ENCODE assay signal across 29 cellular contexts in the genomic region with DNA sequence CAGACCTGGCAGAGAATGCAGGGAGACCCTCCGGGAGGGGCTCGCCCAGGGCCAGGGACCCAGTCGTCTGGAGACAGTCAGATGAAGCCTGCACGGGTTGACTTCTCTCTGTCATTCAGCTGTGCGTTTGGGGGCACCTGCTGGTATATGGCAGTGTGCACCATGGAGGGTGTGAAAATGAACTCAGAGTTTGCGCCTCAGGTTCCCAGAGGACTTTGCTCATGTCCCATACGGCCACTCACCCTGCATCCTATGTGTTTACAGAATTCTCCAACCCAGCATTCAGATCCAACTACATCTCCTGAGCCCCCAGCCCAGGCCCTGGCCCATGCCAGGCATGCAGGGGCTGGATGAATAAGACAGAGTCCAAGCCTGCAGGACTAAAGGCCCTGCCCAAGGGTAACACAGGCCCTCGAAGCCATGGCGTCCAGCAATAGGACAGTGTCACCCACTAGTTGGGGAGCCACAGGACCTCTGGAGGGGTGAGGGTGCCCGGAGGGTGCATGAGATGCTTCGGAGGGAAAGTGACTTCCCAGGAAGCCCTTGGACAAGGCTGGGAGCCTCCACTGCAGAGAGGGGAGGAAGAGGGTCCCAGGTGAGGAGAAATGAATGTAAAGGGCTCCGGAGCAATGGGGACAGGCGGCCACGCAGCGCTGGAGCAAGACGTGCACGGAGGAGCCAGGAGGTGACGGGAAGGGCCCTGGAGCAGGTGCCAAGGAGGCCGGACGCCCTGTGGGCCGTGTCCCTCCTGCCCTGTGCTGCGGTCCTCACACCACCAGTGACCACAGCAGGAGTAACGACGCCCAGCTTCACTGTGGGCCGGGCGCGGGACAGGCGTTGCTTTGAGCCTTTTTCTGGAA. TPM values are rescaled to one million over a fixed set of nuclear protein-coding genes. Genes with fewer than 3 reads are reported as not detected.
DNase-seq lines count a peak whose midpoint lies in the region; ATAC-seq, FAIRE-seq and TF ChIP-seq lines count a peak whose summit lies in the region.
"Had no signal": no experiment of that assay in that cellular context is flagged by ENCODE, and none has a peak within 500 bp of the region (broad histone marks: within the 10 kb centered on the region; RNA-seq: fewer than 3 reads in every experiment).

No MANE protein-coding gene starts in this region.

- H3K9me3 ChIP-seq in AG04450 (ENCODE audit: control insufficient read depth, insufficient read depth, low read length) = peaks cover 3% of the 10 kb centered on the region; the same call in 1 of the 2 replicates
- H3K9me3 ChIP-seq in RWPE2 (ENCODE audit: severe bottlenecking) = no peaks in the 10 kb centered on the region
- H3K9me3 ChIP-seq: breast epithelium, SJCRH30 had no signal

- peak overlapping the region; percentile 21 for H3K27ac ChIP-seq in AG04450 (ENCODE audit: low read depth, low read length)
- H3K27ac ChIP-seq in RWPE2 (ENCODE audit: poor library complexity, severe bottlenecking) = peak overlapping the region; percentile 70
- H3K27ac ChIP-seq: breast epithelium had no signal

- no peaks in the 10 kb centered on the region for H3K36me3 ChIP-seq in RWPE2 (ENCODE audit: low read depth)
- H3K36me3 ChIP-seq: breast epithelium, SJCRH30 had no signal

- TF ChIP-seq CTCF in AG04450 (IDR thresholded peaks at IDR 0.05; ENCODE audit: low read depth, low read length) = no peak
- TF ChIP-seq CTCF in RWPE2 (IDR thresholded peaks at IDR 0.05; ENCODE audit: poor library complexity, severe bottlenecking) = no peak

- POLR2A ChIA-PET in AG04450 (lab: Yijun Ruan, JAX) = interaction anchor here (3.0 kb wide), 1 partner anchor 12 kb away, joined by 13 read pairs; no protein-coding TSS in a partner anchor

- ATAC-seq in RWPE2 (ENCODE audit: low read depth) (no peak), left lobe of liver (no peak), sciatic nerve (no peak), HG03108 (IDR thresholded peaks at IDR 0.05; ENCODE audit: unreplicated experiment) (no peak), HG03460 (IDR thresholded peaks at IDR 0.05; ENCODE audit: unreplicated experiment) (no peak)
- ATAC-seq: activated naive CD4-positive, alpha-beta T cell treated with anti-CD3 and anti-CD28 coated beads, Interleukin-2, amount 50 U/mL, for 72 hours; activated T-cell treated with anti-CD3 and anti-CD28 coated beads, Interleukin-2, amount 50 U/mL, for 4 hours had no signal

- H3K4me3 ChIP-seq in AG04450 (ENCODE audit: low read depth, low read length) = no peak overlapping the region
- H3K4me3 ChIP-seq in RWPE2 (ENCODE audit: severe bottlenecking) = no peak overlapping the region
- H3K4me3 ChIP-seq: breast epithelium, SJCRH30, skin epidermis had no signal

- FAIRE-seq in frontal cortex (lab: Jason Lieb, UNC) = no peak
- FAIRE-seq: GM12891 had no signal

- no peak for DNase-seq in AG04450 (ENCODE audit: low read depth, low spot score)
- no peak for DNase-seq in RWPE2 (ENCODE audit: low spot score)
- peak; percentile 41 for DNase-seq in left lobe of liver (ENCODE audit: low spot score)
- peak; percentile 30 for DNase-seq in sciatic nerve (ENCODE audit: low spot score)
- DNase-seq in NCI-H1417 (lab: John Stamatoyannopoulos, UW) = no peak
- DNase-seq in frontal cortex (ENCODE audit: low spot score in 2 of 2) = no peak
- DNase-seq: activated CD4-positive, alpha-beta T cell treated with anti-CD3 and anti-CD28 coated beads, Interleukin-2, amount 50 U/mL, for 4 hours; activated T-cell treated with anti-CD3 and anti-CD28 coated beads, Interleukin-2, amount 50 U/mL, for 4 hours; CD4-positive, alpha-beta memory T cell; DMS53; erythroblast; H9; naive B cell; NCI-H1436; NCI-H2171 treated with DMSO at 0.1 percent for 48 hours; NCI-H774; SJCRH30; stimulated activated CD4-positive, alpha-beta T cell treated with anti-CD3 and anti-CD28 coated beads, Interleukin-4, amount 100 ng/mL, for 1 hour; T-helper 2 cell had no signal

- H3K27me3 ChIP-seq in AG04450 (ENCODE audit: control insufficient read depth, insufficient read depth, low read length) (no peaks in the 10 kb centered on the region), RWPE2 (ENCODE audit: insufficient read depth, poor library complexity, severe bottlenecking) (no peaks in the 10 kb centered on the region)
- H3K27me3 ChIP-seq: breast epithelium, SJCRH30 had no signal

- CTCF ChIA-PET in AG04450 (lab: Charles Lee) = interaction anchor here (0.5 to 1.5 kb wide), 3 partner anchors 12 to 62 kb away, joined by 3 to 7 read pairs (median 4); no protein-coding TSS in a partner anchor

- intact Hi-C loops in sciatic nerve (cut with DNase I) = no loop called here

- H3K4me1 ChIP-seq in RWPE2 (ENCODE audit: insufficient read depth, poor library complexity, severe bottlenecking) = peaks cover 36% of the 10 kb centered on the region
- H3K4me1 ChIP-seq: breast epithelium had no signal

RNA-seq across cellular contexts. Expression of gene CALML3, which starts 36.3 kb away (rescaled TPM):
- not detected in 2 replicates for polyA plus RNA-seq in AG04450 (2011; rRNA removed)
- polyA minus RNA-seq in AG04450 (2011; rRNA and poly(A)+ RNA removed) = not detected in 2 replicates
- total RNA-seq in left lobe of liver = not detected
- total RNA-seq in sciatic nerve = not detected
- under 0.01 TPM for total RNA-seq in frontal cortex
- total RNA-seq: activated naive CD4-positive, alpha-beta T cell treated with anti-CD3 and anti-CD28 coated beads, Interleukin-2, amount 50 U/mL, for 72 hours; activated T-cell treated with anti-CD3 and anti-CD28 coated beads, Interleukin-2, amount 50 U/mL, for 4 hours; CD4-positive, alpha-beta memory T cell; glomerular endothelial cell; H9; lung microvascular endothelial cell; M059J; progenitor cell of endocrine pancreas; SJCRH30 had no signal
- polyA plus RNA-seq: CD4-positive, alpha-beta memory T cell had no signal

Comparison
In these comparisons a context has a peak if more than half of its experiments do, and no peak if none do; other contexts are left out.
1. DNase-seq: peak in left lobe of liver (single experiment) and sciatic nerve (single experiment); none in AG04450 (single experiment), RWPE2 (single experiment), NCI-H1417 (0 of 3) and frontal cortex (0 of 2).